Comparison of ENCODE assay signal across 10 cellular contexts in genomic region chr3:52495096-52495495, GRCh38. TPM values are rescaled to one million over a fixed set of nuclear protein-coding genes. Genes with fewer than 3 reads are reported as not detected.
A peak's percentile ranks its signal among the peaks of the same experiment; 100 is the strongest.
DNase-seq lines count a peak whose midpoint lies in the region; ATAC-seq and TF ChIP-seq lines count a peak whose summit lies in the region.
"Had no signal": no experiment of that assay in that cellular context is flagged by ENCODE, and none has a peak within 500 bp of the region (broad histone marks: within the 10 kb centered on the region; RNA-seq: fewer than 3 reads in every experiment).

TSS of gene STAB1 (plus strand) at chr3:52495338. CDS start at chr3:52495414, 76 bp downstream.

- no peak for TF ChIP-seq POLR2A in vagina (IDR thresholded peaks at IDR 0.05)

- intact Hi-C loops in activated CD4-positive, alpha-beta T cell treated with anti-CD3 and anti-CD28 coated beads, Interleukin-2, amount 10 ng/mL, durations not matched to agents 24 days and 14 days (cut with micrococcal nuclease), result no loop called here
- intact Hi-C loops in natural killer cell (cut with micrococcal nuclease) (no loop called here), vagina (cut with DNase I) (no loop called here)

- no peaks in the 10 kb centered on the region for H3K27me3 ChIP-seq in cardiac muscle cell
- H3K27me3 ChIP-seq in vagina, result no peaks in the 10 kb centered on the region

- H3K4me3 ChIP-seq in cardiac muscle cell, result no peak within 1 kb of the TSS
- H3K4me3 ChIP-seq in vagina, result peak within 1 kb of the TSS; percentile 16 to 24

- CTCF ChIA-PET in activated CD4-positive, alpha-beta T cell treated with anti-CD3 and anti-CD28 coated beads, Interleukin-2, amount 10 ng/mL, durations not matched to agents 7 days and 5 days (lab: Charles Lee), result interaction anchor here (1.6 kb wide), 1 partner anchor 24 kb away, joined by 6 read pairs; no protein-coding TSS in a partner anchor

- ATAC-seq in natural killer cell (peak in 2 of 3 donors; percentile 31 to 38), GM18868 (IDR thresholded peaks at IDR 0.05; ENCODE audit: unreplicated experiment) (no peak)

- POLR2A ChIA-PET in activated CD4-positive, alpha-beta T cell treated with anti-CD3 and anti-CD28 coated beads, Interleukin-2, amount 10 ng/mL, durations not matched to agents 7 days and 5 days (lab: Charles Lee), result no interaction called here

- no peak for DNase-seq in activated CD4-positive, alpha-beta T cell treated with anti-CD3 and anti-CD28 coated beads, Interleukin-2, amount 10 ng/mL, durations not matched to agents 7 days and 5 days
- no peak for DNase-seq in activated CD4-positive, alpha-beta T cell treated with anti-CD3 and anti-CD28 coated beads, Interleukin-2, amount 10 ng/mL, durations not matched to agents 24 days and 14 days
- DNase-seq in cardiac muscle cell (ENCODE audit: low read depth in 1 of 2, low spot score in 1 of 2), result peak in 1 of 2 donors; percentile 38
- no peak for DNase-seq in natural killer cell
- no peak for DNase-seq in vagina (ENCODE audit: extremely low spot score in 2 of 2)
- DNase-seq in GM20000 (ENCODE audit: low spot score), result no peak
- DNase-seq in GM19238 (ENCODE audit: insufficient read length, low spot score), result no peak
- DNase-seq: activated CD4-positive, alpha-beta memory T cell treated with anti-CD3 and anti-CD28 coated beads for 36 hours had no signal

- H3K36me3 ChIP-seq in cardiac muscle cell (peaks cover 33% of the 10 kb centered on the region), vagina (peaks cover 0 to 33% of the 10 kb centered on the region in 2 donors)

- H3K27ac Mint-ChIP-seq in activated CD4-positive, alpha-beta T cell treated with anti-CD3 and anti-CD28 coated beads, Interleukin-2, amount 10 ng/mL, durations not matched to agents 7 days and 5 days, result peak within 1 kb of the TSS; percentile 54
- H3K27ac Mint-ChIP-seq in activated CD4-positive, alpha-beta T cell treated with anti-CD3 and anti-CD28 coated beads, Interleukin-2, amount 10 ng/mL, durations not matched to agents 24 days and 14 days, result no peak within 1 kb of the TSS
- H3K27ac Mint-ChIP-seq in natural killer cell, result peak within 1 kb of the TSS; percentile 53 to 68
- H3K27ac Mint-ChIP-seq: activated CD4-positive, alpha-beta memory T cell treated with anti-CD3 and anti-CD28 coated beads for 36 hours had no signal

- no peaks in the 10 kb centered on the region for H3K9me3 Mint-ChIP-seq in activated CD4-positive, alpha-beta T cell treated with anti-CD3 and anti-CD28 coated beads, Interleukin-2, amount 10 ng/mL, durations not matched to agents 7 days and 5 days
- no peaks in the 10 kb centered on the region for H3K9me3 Mint-ChIP-seq in activated CD4-positive, alpha-beta T cell treated with anti-CD3 and anti-CD28 coated beads, Interleukin-2, amount 10 ng/mL, durations not matched to agents 24 days and 14 days
- no peaks in the 10 kb centered on the region for H3K9me3 Mint-ChIP-seq in natural killer cell
- H3K9me3 Mint-ChIP-seq: activated CD4-positive, alpha-beta memory T cell treated with anti-CD3 and anti-CD28 coated beads for 36 hours had no signal

- H3K27me3 Mint-ChIP-seq in activated CD4-positive, alpha-beta T cell treated with anti-CD3 and anti-CD28 coated beads, Interleukin-2, amount 10 ng/mL, durations not matched to agents 7 days and 5 days, result no peaks in the 10 kb centered on the region
- no peaks in the 10 kb centered on the region for H3K27me3 Mint-ChIP-seq in activated CD4-positive, alpha-beta T cell treated with anti-CD3 and anti-CD28 coated beads, Interleukin-2, amount 10 ng/mL, durations not matched to agents 24 days and 14 days
- H3K27me3 Mint-ChIP-seq in natural killer cell (ENCODE audit: low read depth in 2 of 2), result no peaks in the 10 kb centered on the region
- H3K27me3 Mint-ChIP-seq: activated CD4-positive, alpha-beta memory T cell treated with anti-CD3 and anti-CD28 coated beads for 36 hours had no signal

- TF ChIP-seq CTCF in cardiac muscle cell (IDR thresholded peaks at IDR 0.05; ENCODE audit: low read depth, low read length) (no peak), natural killer cell (IDR thresholded peaks at IDR 0.05) (no peak), vagina (IDR thresholded peaks at IDR 0.05) (no peak), GM20000 (IDR thresholded peaks at IDR 0.05; ENCODE audit: extremely low read depth, missing control alignments) (no peak)

- peaks cover 1% of the 10 kb centered on the region for H3K4me1 Mint-ChIP-seq in activated CD4-positive, alpha-beta T cell treated with anti-CD3 and anti-CD28 coated beads, Interleukin-2, amount 10 ng/mL, durations not matched to agents 7 days and 5 days
- no peaks in the 10 kb centered on the region for H3K4me1 Mint-ChIP-seq in activated CD4-positive, alpha-beta T cell treated with anti-CD3 and anti-CD28 coated beads, Interleukin-2, amount 10 ng/mL, durations not matched to agents 24 days and 14 days
- H3K4me1 Mint-ChIP-seq in natural killer cell, result peaks cover 0 to 18% of the 10 kb centered on the region in 2 donors

- H3K9me3 ChIP-seq in cardiac muscle cell (ENCODE audit: low read depth), result no peaks in the 10 kb centered on the region
- H3K9me3 ChIP-seq in vagina, result no peaks in the 10 kb centered on the region

- H3K36me3 Mint-ChIP-seq in activated CD4-positive, alpha-beta T cell treated with anti-CD3 and anti-CD28 coated beads, Interleukin-2, amount 10 ng/mL, durations not matched to agents 7 days and 5 days (ENCODE audit: low read depth), result no peaks in the 10 kb centered on the region
- peaks cover 16% of the 10 kb centered on the region for H3K36me3 Mint-ChIP-seq in activated CD4-positive, alpha-beta T cell treated with anti-CD3 and anti-CD28 coated beads, Interleukin-2, amount 10 ng/mL, durations not matched to agents 24 days and 14 days (ENCODE audit: low read depth)
- no peaks in the 10 kb centered on the region for H3K36me3 Mint-ChIP-seq in natural killer cell

- H3K27ac ChIP-seq in cardiac muscle cell (peak within 1 kb of the TSS; percentile 55), vagina (peak within 1 kb of the TSS; percentile 8)

- H3K4me3 Mint-ChIP-seq in activated CD4-positive, alpha-beta T cell treated with anti-CD3 and anti-CD28 coated beads, Interleukin-2, amount 10 ng/mL, durations not matched to agents 7 days and 5 days, result no peak within 1 kb of the TSS
- H3K4me3 Mint-ChIP-seq in activated CD4-positive, alpha-beta T cell treated with anti-CD3 and anti-CD28 coated beads, Interleukin-2, amount 10 ng/mL, durations not matched to agents 24 days and 14 days, result no peak within 1 kb of the TSS
- no peak within 1 kb of the TSS for H3K4me3 Mint-ChIP-seq in natural killer cell
- H3K4me3 Mint-ChIP-seq: activated CD4-positive, alpha-beta memory T cell treated with anti-CD3 and anti-CD28 coated beads for 36 hours had no signal

- H3K4me1 ChIP-seq in cardiac muscle cell (ENCODE audit: low read depth), result no peaks in the 10 kb centered on the region
- peaks cover 41% of the 10 kb centered on the region for H3K4me1 ChIP-seq in vagina

RNA-seq across cellular contexts. Expression of gene STAB1, which starts in this region (rescaled TPM):
- total RNA-seq in activated CD4-positive, alpha-beta T cell treated with anti-CD3 and anti-CD28 coated beads, Interleukin-2, amount 10 ng/mL, durations not matched to agents 7 days and 5 days, result under 1 TPM; 0.02 to 0.15 TPM
- total RNA-seq in activated CD4-positive, alpha-beta T cell treated with anti-CD3 and anti-CD28 coated beads, Interleukin-2, amount 10 ng/mL, durations not matched to agents 24 days and 14 days, result 0.07 TPM in 1 of 2 replicates, not detected in the other
- total RNA-seq in cardiac muscle cell (0.81 and 2.2 TPM in 2 replicates), natural killer cell (10 to 100 TPM in 1 of 3 donors, 1 to 10 TPM in 2; 1.8 to 26.5 (median 5.9) TPM), vagina (124 TPM)
- polyA plus RNA-seq in cardiac muscle cell, result 0.91 TPM in 1 of 2 replicates, not detected in the other
- total RNA-seq: M059J had no signal
